In the genomic region with DNA sequence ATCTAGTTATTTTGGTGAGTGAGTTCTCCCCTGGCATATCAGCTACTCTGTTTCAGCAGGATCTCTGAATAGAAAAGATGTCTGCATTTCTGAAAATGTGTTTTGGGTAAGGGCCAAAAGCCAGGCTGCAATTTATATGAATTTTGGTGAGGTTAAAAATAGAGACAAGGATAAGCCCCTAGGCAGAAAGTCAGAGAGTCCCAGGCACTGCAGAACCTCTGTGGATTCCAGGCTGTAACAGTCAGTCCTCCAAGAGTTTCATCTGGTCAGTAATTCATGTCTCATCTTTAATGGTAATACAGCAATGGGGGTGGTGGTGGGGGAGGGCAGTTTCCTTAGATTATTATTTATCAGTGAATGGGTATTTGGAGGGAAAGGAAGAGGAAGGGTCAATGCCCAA, we compare ENCODE assay signal across 18 cellular contexts. TPM values are rescaled to one million over a fixed set of nuclear protein-coding genes. Genes with fewer than 3 reads are reported as not detected.
DNase-seq lines count a peak whose midpoint lies in the region; ATAC-seq and TF ChIP-seq lines count a peak whose summit lies in the region.
"Had no signal": no experiment of that assay in that cellular context is flagged by ENCODE, and none has a peak within 500 bp of the region (broad histone marks: within the 10 kb centered on the region; RNA-seq: fewer than 3 reads in every experiment).

No MANE protein-coding gene starts in this region.

- peak overlapping the region in 3 of 5 experiments; percentile 21 to 77 (median 49) for H3K27ac Mint-ChIP-seq in brain
- H3K27ac Mint-ChIP-seq: CD4-positive, alpha-beta T cell; HFFc6 had no signal

- H3K4me2 ChIP-seq in Loucy (ENCODE audit: low read depth, low read length, poor library complexity, severe bottlenecking) (no peak overlapping the region), neural cell (ENCODE audit: low read length) (no peak overlapping the region)

- H3K9ac ChIP-seq in Loucy (ENCODE audit: low read depth, low read length, poor library complexity, severe bottlenecking) (no peak overlapping the region), neural cell (ENCODE audit: low read length) (no peak overlapping the region)

- H3K4me1 ChIP-seq in Loucy (ENCODE audit: insufficient read depth, low read length, poor library complexity, severe bottlenecking) = no peaks in the 10 kb centered on the region
- H3K4me1 ChIP-seq: Peyer's patch had no signal

- H2AFZ ChIP-seq in Loucy (ENCODE audit: low read length) = peak overlapping the region; percentile 33
- H2AFZ ChIP-seq in neural cell (ENCODE audit: low read depth, low read length) = no peak overlapping the region

- no peaks in the 10 kb centered on the region for H3K27me3 Mint-ChIP-seq in brain
- H3K27me3 Mint-ChIP-seq: CD4-positive, alpha-beta T cell had no signal

- H3K36me3 Mint-ChIP-seq in brain = peaks cover 25% of the 10 kb centered on the region

- H3K79me2 ChIP-seq in Loucy (ENCODE audit: insufficient read depth, low read length) (no peaks in the 10 kb centered on the region), neural cell (replicated peaks; ENCODE audit: insufficient read depth, low read length) (no peaks in the 10 kb centered on the region)

- H3K9me3 Mint-ChIP-seq in brain = peaks cover 20 to 37% (median 33%) of the 10 kb centered on the region in 5 experiments

- H3K27me3 ChIP-seq in Loucy (ENCODE audit: insufficient read depth, low read length, poor library complexity, severe bottlenecking) (no peaks in the 10 kb centered on the region), neural cell (ENCODE audit: insufficient read depth, low read depth, low read length) (no peaks in the 10 kb centered on the region)
- H3K27me3 ChIP-seq: Peyer's patch had no signal

- H3K4me3 Mint-ChIP-seq in brain = no peak overlapping the region
- H3K4me3 Mint-ChIP-seq: CD4-positive, alpha-beta T cell; HFFc6 had no signal

- DNase-seq in EH (ENCODE audit: low read depth) (peak; percentile 80), NK-92 (lab: John Stamatoyannopoulos, UW; ENCODE audit: unreplicated experiment) (no peak), NCI-H128 (lab: John Stamatoyannopoulos, UW; ENCODE audit: unreplicated experiment) (no peak)
- DNase-seq: CD4-positive, alpha-beta T cell; DMS79 treated with DMSO at 0.1 percent for 48 hours; GOT3; HFFc6; KBM-7; NCI-H1092; NCI-H187 treated with DMSO at 0.1 percent for 48 hours; NCI-H510A; Peyer's patch had no signal

- no peak for TF ChIP-seq RAD21 in neural cell (conservative IDR thresholded peaks at IDR 0.05)

- TF ChIP-seq CTCF in Loucy (conservative IDR thresholded peaks at IDR 0.05; ENCODE audit: low read length) (no peak), brain (conservative IDR thresholded peaks at IDR 0.05) (no peak), neural cell (IDR thresholded peaks at IDR 0.05; ENCODE audit: poor library complexity, severe bottlenecking) (no peak)

- H3K9me2 ChIP-seq in Loucy (replicated peaks; ENCODE audit: low read depth, low read length) (no peaks in the 10 kb centered on the region), neural cell (ENCODE audit: insufficient read depth, low read length) (no peaks in the 10 kb centered on the region)

- H3K9me3 ChIP-seq in Loucy (ENCODE audit: insufficient read depth, low read depth, low read length) (no peaks in the 10 kb centered on the region), neural cell (ENCODE audit: low read length) (no peaks in the 10 kb centered on the region)
- H3K9me3 ChIP-seq: Peyer's patch had no signal

- TF ChIP-seq EP300 in neural cell (conservative IDR thresholded peaks at IDR 0.05; ENCODE audit: poor library complexity, severe bottlenecking) = no peak

- H3F3A ChIP-seq in Loucy (ENCODE audit: low read depth) = no peaks in the 10 kb centered on the region
- peaks cover 7% of the 10 kb centered on the region for H3F3A ChIP-seq in neural cell (ENCODE audit: insufficient read depth, low read length, poor library complexity, severe bottlenecking)

- peaks cover 31% of the 10 kb centered on the region for H3K4me1 Mint-ChIP-seq in brain

- ATAC-seq in HG03432 (IDR thresholded peaks at IDR 0.05; ENCODE audit: unreplicated experiment) (no peak), GM21447 (IDR thresholded peaks at IDR 0.05; ENCODE audit: unreplicated experiment) (no peak)

- H3K36me3 ChIP-seq in Loucy (ENCODE audit: insufficient read depth, low read length) = no peaks in the 10 kb centered on the region
- no peaks in the 10 kb centered on the region for H3K36me3 ChIP-seq in neural cell (ENCODE audit: insufficient read depth, low read length)
- H3K36me3 ChIP-seq: Peyer's patch had no signal

- H3K27ac ChIP-seq in neural cell (ENCODE audit: low read length) = peak overlapping the region; percentile 7
- H3K27ac ChIP-seq: HL-60, Peyer's patch had no signal

- H4K20me1 ChIP-seq in Loucy (ENCODE audit: insufficient read depth, low read length, poor library complexity, severe bottlenecking) (no peaks in the 10 kb centered on the region), neural cell (ENCODE audit: insufficient read depth) (no peaks in the 10 kb centered on the region)

- no peak overlapping the region for H3K4me3 ChIP-seq in Loucy (ENCODE audit: low read length, poor library complexity, severe bottlenecking)
- no peak overlapping the region for H3K4me3 ChIP-seq in neural cell (ENCODE audit: low read length)
- H3K4me3 ChIP-seq: Peyer's patch had no signal

TF ChIP-seq in neural cell, 6 proteins besides CTCF, POLR2A, EP300 and RAD21:
- TF ChIP-seq POLR2AphosphoS5 (IDR thresholded peaks at IDR 0.05) (no peak), REST (IDR thresholded peaks at IDR 0.05; ENCODE audit: borderline replicate concordance) (no peak), MXI1 (conservative IDR thresholded peaks at IDR 0.05; ENCODE audit: poor library complexity, severe bottlenecking) (no peak), EZH2 (IDR thresholded peaks at IDR 0.05; ENCODE audit: borderline replicate concordance, insufficient read depth, low read length, poor library complexity, severe bottlenecking) (no peak), TAF1 (IDR thresholded peaks at IDR 0.05; ENCODE audit: low read depth) (no peak), SMC3 (conservative IDR thresholded peaks at IDR 0.05; ENCODE audit: poor library complexity) (no peak)

RNA-seq across cellular contexts. Expression of gene HDGFL1, which starts 53.0 kb away (rescaled TPM):
- polyA plus RNA-seq in brain (ENCODE audit: insufficient read depth, low read depth, low replicate concordance) (not detected), neural cell (not detected in 2 replicates)
- not detected in 2 replicates for polyA minus RNA-seq in neural cell
